In genomic region chr1:56688522-56689026, GRCh38 we compare ENCODE assay signal across 8 cellular contexts. TPM values are rescaled to one million over a fixed set of nuclear protein-coding genes. Genes with fewer than 3 reads are reported as not detected.
DNase-seq lines count a peak whose midpoint lies in the region; ATAC-seq and TF ChIP-seq lines count a peak whose summit lies in the region.

No MANE protein-coding gene starts in this region.

- no peaks in the 10 kb centered on the region for H3K27me3 Mint-ChIP-seq in Calu3 (ENCODE audit: unreplicated experiment)

- no peaks in the 10 kb centered on the region for H3K9me2 ChIP-seq in PC-3 (replicated peaks; ENCODE audit: low read length)

- POLR2A ChIA-PET in PC-3 (lab: Charles Lee; ENCODE audit: unreplicated experiment), result interaction anchor here (0.6 kb wide), 2 partner anchors 61 to 113 kb away, joined by 3 read pairs; no protein-coding TSS in a partner anchor

- intact Hi-C loops in Calu3 (cut with micrococcal nuclease; ENCODE audit: unreplicated experiment) (no loop called here), PC-3 (cut with micrococcal nuclease) (loop anchor here (1.0 to 5.0 kb wide), 2 partner anchors 41 to 61 kb away; partner anchors contain the start of gene PRKAA2)

- H3K79me2 ChIP-seq in PC-3 (ENCODE audit: low read length), result no peaks in the 10 kb centered on the region

- H3K4me1 Mint-ChIP-seq in Calu3 (ENCODE audit: low read depth, unreplicated experiment), result no peaks in the 10 kb centered on the region

- TF ChIP-seq CTCF in Calu3 (IDR thresholded peaks at IDR 0.05; ENCODE audit: unreplicated experiment) (no peak), PC-3 (conservative IDR thresholded peaks at IDR 0.05; ENCODE audit: low read depth, low read length) (no peak)

- H3K4me1 ChIP-seq in PC-3 (ENCODE audit: insufficient read depth, low read length), result peaks cover 33% of the 10 kb centered on the region

- peak overlapping the region; percentile 78 for H3K27ac ChIP-seq in PC-3 (ENCODE audit: low read length)

- no peaks in the 10 kb centered on the region for H3K9me3 ChIP-seq in PC-3 (ENCODE audit: low read length)

- peak; percentile 98 for ATAC-seq in PC-3

- H3K4me3 ChIP-seq in H7 (ENCODE audit: insufficient read depth, low read depth, low read length) (no peak overlapping the region), PC-3 (ENCODE audit: low read length) (peak overlapping the region; percentile 3; the same call in 1 of the 2 replicates)

- no peaks in the 10 kb centered on the region for H3K36me3 ChIP-seq in H7 (replicated peaks; ENCODE audit: control insufficient read depth, insufficient read depth, low read length)
- no peaks in the 10 kb centered on the region for H3K36me3 ChIP-seq in PC-3 (ENCODE audit: low read depth, low read length)

- no TSS peak for BruUV-seq in Calu3 (replicated peaks; lab: Mats Ljungman, UMichigan)
- no TSS peak for BruUV-seq in PC-3 (replicated peaks; lab: Mats Ljungman, UMichigan)

- no peak overlapping the region for H2AFZ ChIP-seq in PC-3 (ENCODE audit: low read length)

- H4K20me1 ChIP-seq in PC-3 (ENCODE audit: low read length), result no peaks in the 10 kb centered on the region

- no peaks in the 10 kb centered on the region for H3K9me3 Mint-ChIP-seq in Calu3 (ENCODE audit: low read depth, unreplicated experiment)

- H3K27ac Mint-ChIP-seq in Calu3 (ENCODE audit: unreplicated experiment), result peak overlapping the region; percentile 37

- CTCF ChIA-PET in Calu3 (lab: Charles Lee), result interaction anchor here (1.3 kb wide), 2 partner anchors 17 to 43 kb away, joined by 4 read pairs; partner anchors contain the start of gene PRKAA2
- CTCF ChIA-PET in PC-3 (lab: Charles Lee), result no interaction called here

- H3F3A ChIP-seq in PC-3 (ENCODE audit: low read length, unreplicated experiment), result no peaks in the 10 kb centered on the region

- H3K9ac ChIP-seq in PC-3 (ENCODE audit: low read length), result no peak overlapping the region

- H3K4me3 Mint-ChIP-seq in Calu3 (ENCODE audit: low read depth, unreplicated experiment), result no peak overlapping the region

- H3K4me2 ChIP-seq in PC-3 (ENCODE audit: low read length), result peak overlapping the region; percentile 71

- peak; percentile 21 for DNase-seq in Calu3
- DNase-seq in H7, result peak; percentile 17
- peak; percentile 97 for DNase-seq in PC-3
- DNase-seq in iris pigment epithelial cell (ENCODE audit: low read depth), result peak; percentile 77
- no peak for DNase-seq in ecto neural progenitor cell (ENCODE audit: low spot score)
- DNase-seq in stimulated activated CD4-positive, alpha-beta T cell treated with anti-CD3 and anti-CD28 coated beads, Interleukin-15, amount 100 ng/mL, for 24 hours, result no peak
- DNase-seq in NCI-H1694 treated with DMSO at 0.1 percent for 48 hours (lab: John Stamatoyannopoulos, UW), result no peak
- no peak for DNase-seq in superior temporal gyrus (ENCODE audit: extremely low spot score)

- H3K27me3 ChIP-seq in H7 (ENCODE audit: control insufficient read depth, insufficient read depth, low read length), result no peaks in the 10 kb centered on the region
- H3K27me3 ChIP-seq in PC-3 (ENCODE audit: low read length), result no peaks in the 10 kb centered on the region

- H3K36me3 Mint-ChIP-seq in Calu3 (ENCODE audit: insufficient read depth, unreplicated experiment), result no peaks in the 10 kb centered on the region

RNA-seq across cellular contexts. Expression of gene PRKAA2, which starts 43.5 kb away (rescaled TPM):
- total RNA-seq in Calu3 (2022) (6.5 and 9.7 TPM in 2 replicates), PC-3 (2014; rRNA removed) (3.4 and 4.5 TPM in 2 replicates)
- total RNA-seq in H7 (2014; rRNA removed; shearing (Covaris generic)), result 3.2 and 5.7 TPM in 2 replicates

Comparison
In these comparisons a context has a peak if more than half of its experiments do, and no peak if none do; other contexts are left out.
1. DNase-seq: peak in Calu3 (single experiment), H7 (single experiment), PC-3 (single experiment) and iris pigment epithelial cell (single experiment); none in ecto neural progenitor cell (single experiment), stimulated activated CD4-positive, alpha-beta T cell treated with anti-CD3 and anti-CD28 coated beads, Interleukin-15, amount 100 ng/mL, for 24 hours (single experiment), NCI-H1694 treated with DMSO at 0.1 percent for 48 hours (single experiment) and superior temporal gyrus (single experiment).